ENCODE assay signal across 1 cellular context in the genomic region with DNA sequence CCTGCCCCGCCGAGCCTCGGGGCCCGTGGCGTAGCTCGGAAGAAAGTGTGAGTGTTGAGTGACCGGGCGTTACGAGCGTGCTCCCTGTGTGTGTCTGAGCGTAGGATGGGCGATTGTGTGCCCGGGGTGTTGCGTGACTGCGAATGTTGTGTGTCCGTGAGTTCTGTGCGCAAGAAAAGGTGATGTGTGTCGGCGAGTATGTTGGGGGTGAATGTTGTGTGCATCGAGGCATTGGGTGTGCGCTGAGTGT.
A peak's percentile ranks its signal among the peaks of the same experiment; 100 is the strongest.
TF ChIP-seq lines count a peak whose summit lies in the region.

No MANE protein-coding gene starts in this region.

TF ChIP-seq in GM12878, 131 proteins besides CTCF, POLR2A, EP300 and RAD21:
- TF ChIP-seq DPF2 (IDR thresholded peaks at IDR 0.05) (0 out of 2 replicates have a peak, but pooled peaks have one; percentile 13), SUZ12 (IDR thresholded peaks at IDR 0.05; ENCODE audit: unreplicated experiment) (peak; percentile 85), BHLHE40 (IDR thresholded peaks at IDR 0.05; ENCODE audit: borderline replicate concordance in 1 of 2, low read depth in 2 of 2, low read length in 1 of 2) (no peak), EZH2 (IDR thresholded peaks at IDR 0.05; ENCODE audit: borderline replicate concordance, control insufficient read depth, low read depth, low read length) (peak; percentile 84; the same call in 1 of the 2 replicates), NR2C1 (IDR thresholded peaks at IDR 0.05) (no peak)
